21 cellular contexts compared by ENCODE assay signal in genomic region chrX:153305941-153306464, GRCh38. TPM values are rescaled to one million over a fixed set of nuclear protein-coding genes. Genes with fewer than 3 reads are reported as not detected.
DNase-seq lines count a peak whose midpoint lies in the region; ATAC-seq, FAIRE-seq and TF ChIP-seq lines count a peak whose summit lies in the region.
"Had no signal": no experiment of that assay in that cellular context is flagged by ENCODE, and none has a peak within 500 bp of the region (broad histone marks: within the 10 kb centered on the region; RNA-seq: fewer than 3 reads in every experiment).

No MANE protein-coding gene starts in this region.

- no peaks in the 10 kb centered on the region for H3K4me1 ChIP-seq in colonic mucosa
- H3K4me1 ChIP-seq: Peyer's patch, SJCRH30 had no signal

- DNase-seq in AG20443 (ENCODE audit: low spot score) = peak; percentile 21
- peak; percentile 2 for DNase-seq in ELR (ENCODE audit: low read depth)
- DNase-seq in RCC 7860 (ENCODE audit: low spot score) = peak; percentile 64
- peak; percentile 75 for DNase-seq in kidney tubule cell (ENCODE audit: low spot score)
- DNase-seq in colonic mucosa = no peak
- no peak for DNase-seq in HUDEP-2 (lab: John Stamatoyannopoulos, UW; ENCODE audit: unreplicated experiment in 76 of 76)
- DNase-seq in T-helper 17 cell = no peak
- DNase-seq: DMS153, H7, HFFc6, IMR-90, KG1, MM.1S, NCI-H2029 treated with DMSO at 0.1 percent for 48 hours, NCI-H526 treated with DMSO at 0.1 percent for 48 hours, Peyer's patch, SJCRH30 had no signal

- no peak for ATAC-seq in T-helper 17 cell
- ATAC-seq in HG03457 (IDR thresholded peaks at IDR 0.05; ENCODE audit: unreplicated experiment) = no peak

- no peak overlapping the region for H3K4me3 ChIP-seq in colonic mucosa
- H3K4me3 ChIP-seq: Peyer's patch, SJCRH30 had no signal

- no peak overlapping the region for H3K4me3 Mint-ChIP-seq in T-helper 17 cell
- H3K4me3 Mint-ChIP-seq: HFFc6 had no signal

- intact Hi-C loops in colonic mucosa (cut with DNase I) = no loop called here

- H3K36me3 ChIP-seq in colonic mucosa = no peaks in the 10 kb centered on the region
- H3K36me3 ChIP-seq: Peyer's patch, SJCRH30 had no signal

- H3K27ac ChIP-seq in colonic mucosa = no peak overlapping the region
- H3K27ac ChIP-seq: Peyer's patch, SJCRH30 had no signal

- H3K27me3 Mint-ChIP-seq in T-helper 17 cell = peaks cover 20% of the 10 kb centered on the region

- no peak overlapping the region for H3K9ac ChIP-seq in colonic mucosa (ENCODE audit: low read depth in 2 of 2, low read length in 2 of 2)

- peak; percentile 49 for FAIRE-seq in RCC 7860 (lab: Jason Lieb, UNC)
- FAIRE-seq: G401.6 had no signal

- no peaks in the 10 kb centered on the region for H3K36me3 Mint-ChIP-seq in T-helper 17 cell (ENCODE audit: low read depth)

- no peak overlapping the region for H3K27ac Mint-ChIP-seq in T-helper 17 cell
- H3K27ac Mint-ChIP-seq: HFFc6 had no signal

- no peak for TF ChIP-seq CTCF in colonic mucosa (IDR thresholded peaks at IDR 0.05)

- H3K4me1 Mint-ChIP-seq in T-helper 17 cell = peaks cover 4% of the 10 kb centered on the region

- H3K9me3 ChIP-seq in colonic mucosa (no peaks in the 10 kb centered on the region), T-helper 17 cell (ENCODE audit: control insufficient read depth, low read length, poor library complexity, severe bottlenecking) (no peaks in the 10 kb centered on the region)
- H3K9me3 ChIP-seq: Peyer's patch, SJCRH30 had no signal

- H3K27me3 ChIP-seq in colonic mucosa = no peaks in the 10 kb centered on the region
- H3K27me3 ChIP-seq: Peyer's patch, SJCRH30 had no signal

RNA-seq across cellular contexts. Expression of gene PNMA6F, which starts 15.6 kb away (rescaled TPM):
- total RNA-seq in colonic mucosa (not detected), T-helper 17 cell (not detected)
- total RNA-seq: H7, HFFc6, IMR-90, NCI-H460, OCI-LY7, Peyer's patch, SJCRH30 had no signal

RNA-seq across cellular contexts. Expression of gene ZNF275, which starts 27.9 kb away (rescaled TPM):
- total RNA-seq in colonic mucosa (1 to 10 TPM; 5.4 to 5.8 TPM), T-helper 17 cell (10 to 100 TPM; 12.0 to 12.4 TPM)

Comparison
In these comparisons a context has a peak if more than half of its experiments do, and no peak if none do; other contexts are left out.
1. DNase-seq: peak in AG20443 (single experiment), ELR (single experiment), RCC 7860 (single experiment) and kidney tubule cell (single experiment); none in colonic mucosa (single experiment), HUDEP-2 (0 of 76) and T-helper 17 cell (0 of 3).